18 cellular contexts compared by ENCODE assay signal in the genomic region with DNA sequence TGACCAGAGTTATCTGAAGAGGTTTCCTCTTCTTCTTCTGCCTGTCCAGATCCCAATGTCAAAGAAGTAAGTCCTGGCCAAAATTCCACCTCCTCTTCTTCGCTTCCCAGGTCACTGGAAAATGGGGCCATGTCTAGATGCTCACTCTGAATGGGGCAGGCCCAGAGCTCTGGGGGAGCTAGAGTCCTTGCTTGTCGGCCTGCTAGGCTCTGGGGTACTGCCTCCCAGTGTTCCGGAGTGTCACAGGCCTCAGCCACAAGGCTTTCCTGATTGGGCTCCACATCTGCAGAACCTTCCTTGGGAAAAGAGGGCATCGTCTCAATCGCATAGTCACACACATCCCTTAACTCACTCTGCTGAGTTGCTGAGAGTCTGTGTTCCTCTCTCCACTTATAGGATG. TPM values are rescaled to one million over a fixed set of nuclear protein-coding genes. Genes with fewer than 3 reads are reported as not detected.
DNase-seq lines count a peak whose midpoint lies in the region; ATAC-seq, FAIRE-seq and TF ChIP-seq lines count a peak whose summit lies in the region.
"Not testable (repeated sequence)": the region's sequence is repeated elsewhere in the genome, so short reads cannot be mapped to it uniquely, and the experiment has no call there.
"Had no signal": no experiment of that assay in that cellular context is flagged by ENCODE, and none has a peak within 500 bp of the region (broad histone marks: within the 10 kb centered on the region; RNA-seq: fewer than 3 reads in every experiment).

No MANE protein-coding gene starts in this region.

- not testable (repeated sequence) for H3K27me3 Mint-ChIP-seq in stimulated activated memory B cell treated with anti-CD40 and anti-IgM and Interleukin-4, amounts not matched to agents 10 μg/mL and 1 μg/mL and 100 μg/mL, for 72 hours; stimulated activated naive CD8-positive, alpha-beta T cell treated with anti-CD3 and anti-CD28 coated beads, Interleukin-15, amount 100 ng/mL, for 72 hours

- not testable (repeated sequence) for DNase-seq in K562 (ENCODE audit: extremely low read depth in 1 of 4, low spot score in 3 of 4); stimulated activated effector memory CD8-positive, alpha-beta T cell treated with anti-CD3 and anti-CD28 coated beads, Interleukin-12 subunit alpha, Interleukin-12 subunit beta, amount 100 ng/mL, for 72 hours (ENCODE audit: low spot score in 2 of 2); stimulated activated naive CD8-positive, alpha-beta T cell treated with anti-CD3 and anti-CD28 coated beads, Interleukin-15, amount 100 ng/mL, for 72 hours

- not testable (repeated sequence) for TF ChIP-seq POLR2A in K562 (conservative IDR thresholded peaks at IDR 0.05)

- H3K4me2 ChIP-seq in K562 (ENCODE audit: insufficient read depth, low read length): not testable (repeated sequence)

- in situ Hi-C loops in K562 (cut with MboI): not testable (repeated sequence)

- H3K4me1 ChIP-seq in K562 (replicated peaks in 1 of 2; ENCODE audit: control insufficient read depth in 2 of 2, insufficient read depth in 2 of 2, low read length in 2 of 2): not testable (repeated sequence)

- BruUV-seq in K562 (replicated peaks; lab: Mats Ljungman, UMichigan): not testable (repeated sequence)

- not testable (repeated sequence) for H3K4me1 Mint-ChIP-seq in stimulated activated effector memory CD8-positive, alpha-beta T cell treated with anti-CD3 and anti-CD28 coated beads, Interleukin-12 subunit alpha, Interleukin-12 subunit beta, amount 100 ng/mL, for 72 hours; stimulated activated memory B cell treated with anti-CD40 and anti-IgM and Interleukin-4, amounts not matched to agents 10 μg/mL and 1 μg/mL and 100 μg/mL, for 72 hours; stimulated activated naive CD8-positive, alpha-beta T cell treated with anti-CD3 and anti-CD28 coated beads, Interleukin-15, amount 100 ng/mL, for 72 hours

- not testable (repeated sequence) for H3K27me3 ChIP-seq in K562 (ENCODE audit: control insufficient read depth in 2 of 2, insufficient read depth in 2 of 2, low read length in 2 of 2)

- H3K79me2 ChIP-seq in K562 (ENCODE audit: control insufficient read depth, insufficient read depth, low read length): not testable (repeated sequence)

- ATAC-seq in K562: peak; percentile 50; the same call in 2 of the 3 replicates
- ATAC-seq in stimulated activated effector memory CD8-positive, alpha-beta T cell treated with anti-CD3 and anti-CD28 coated beads, Interleukin-12 subunit alpha, Interleukin-12 subunit beta, amount 100 ng/mL, for 72 hours: peak; percentile 31
- peak; percentile 44 for ATAC-seq in stimulated activated memory B cell treated with anti-CD40 and anti-IgM and Interleukin-4, amounts not matched to agents 10 μg/mL and 1 μg/mL and 100 μg/mL, for 72 hours
- peak; percentile 31 for ATAC-seq in stimulated activated naive CD8-positive, alpha-beta T cell treated with anti-CD3 and anti-CD28 coated beads, Interleukin-15, amount 100 ng/mL, for 72 hours

- H3K9ac ChIP-seq in K562 (ENCODE audit: insufficient read depth in 1 of 2, low read depth in 2 of 2, low read length in 2 of 2): not testable (repeated sequence)

- intact Hi-C loops in K562 (cut with micrococcal nuclease): not testable (repeated sequence)

- H3K27ac Mint-ChIP-seq in stimulated activated effector memory CD8-positive, alpha-beta T cell treated with anti-CD3 and anti-CD28 coated beads, Interleukin-12 subunit alpha, Interleukin-12 subunit beta, amount 100 ng/mL, for 72 hours; stimulated activated memory B cell treated with anti-CD40 and anti-IgM and Interleukin-4, amounts not matched to agents 10 μg/mL and 1 μg/mL and 100 μg/mL, for 72 hours; stimulated activated naive CD8-positive, alpha-beta T cell treated with anti-CD3 and anti-CD28 coated beads, Interleukin-15, amount 100 ng/mL, for 72 hours: not testable (repeated sequence)

- not testable (repeated sequence) for TF ChIP-seq CTCF in K562 (IDR thresholded peaks at IDR 0.05 in 2 of 3, conservative IDR thresholded peaks at IDR 0.05 in 1 of 3; ENCODE audit: insufficient read depth in 2 of 3, low read depth in 1 of 3, low read length in 3 of 3)

- H3K4me3 ChIP-seq in K562: not testable (repeated sequence)

- not testable (repeated sequence) for H3K9me3 Mint-ChIP-seq in stimulated activated effector memory CD8-positive, alpha-beta T cell treated with anti-CD3 and anti-CD28 coated beads, Interleukin-12 subunit alpha, Interleukin-12 subunit beta, amount 100 ng/mL, for 72 hours; stimulated activated memory B cell treated with anti-CD40 and anti-IgM and Interleukin-4, amounts not matched to agents 10 μg/mL and 1 μg/mL and 100 μg/mL, for 72 hours; stimulated activated naive CD8-positive, alpha-beta T cell treated with anti-CD3 and anti-CD28 coated beads, Interleukin-15, amount 100 ng/mL, for 72 hours

- H3K36me3 ChIP-seq in K562 (ENCODE audit: control insufficient read depth, insufficient read depth, low read length): not testable (repeated sequence)

- H2AFZ ChIP-seq in K562 (ENCODE audit: low read depth, low read length): not testable (repeated sequence)

- TF ChIP-seq RAD21 in K562 (CRISPR knock-in tag; conservative IDR thresholded peaks at IDR 0.05 in 1 of 2, IDR thresholded peaks at IDR 0.05 in 1 of 2): not testable (repeated sequence)

- not testable (repeated sequence) for H4K20me1 ChIP-seq in K562 (replicated peaks; ENCODE audit: control insufficient read depth, insufficient read depth, low read length)

- POLR2A ChIA-PET in K562 (lab: Yijun Ruan, JAX): not testable (repeated sequence)

- CTCF ChIA-PET in K562 (lab: Yijun Ruan, JAX; ENCODE audit: low intra/inter-chr PET ratio): not testable (repeated sequence)

- not testable (repeated sequence) for TF ChIP-seq EP300 in K562 (IDR thresholded peaks at IDR 0.05; ENCODE audit: low read length)

- not testable (repeated sequence) for H3K9me3 ChIP-seq in K562 (replicated peaks; ENCODE audit: control insufficient read depth, insufficient read depth, low read depth, low read length)

- not testable (repeated sequence) for H3K9me1 ChIP-seq in K562 (ENCODE audit: control insufficient read depth, insufficient read depth, low read length)

- H3K36me3 Mint-ChIP-seq in stimulated activated effector memory CD8-positive, alpha-beta T cell treated with anti-CD3 and anti-CD28 coated beads, Interleukin-12 subunit alpha, Interleukin-12 subunit beta, amount 100 ng/mL, for 72 hours; stimulated activated memory B cell treated with anti-CD40 and anti-IgM and Interleukin-4, amounts not matched to agents 10 μg/mL and 1 μg/mL and 100 μg/mL, for 72 hours: not testable (repeated sequence)

- H3K4me3 Mint-ChIP-seq in stimulated activated effector memory CD8-positive, alpha-beta T cell treated with anti-CD3 and anti-CD28 coated beads, Interleukin-12 subunit alpha, Interleukin-12 subunit beta, amount 100 ng/mL, for 72 hours; stimulated activated memory B cell treated with anti-CD40 and anti-IgM and Interleukin-4, amounts not matched to agents 10 μg/mL and 1 μg/mL and 100 μg/mL, for 72 hours; stimulated activated naive CD8-positive, alpha-beta T cell treated with anti-CD3 and anti-CD28 coated beads, Interleukin-15, amount 100 ng/mL, for 72 hours: not testable (repeated sequence)

- no CpG with 5 or more reads among the region's 5 CpGs for WGBS in K562 (ENCODE audit: insufficient coverage, low coverage, missing lambda C conversion rate)

- FAIRE-seq in K562 (lab: Jason Lieb, UNC): not testable (repeated sequence)

- not testable (repeated sequence) for H3K27ac ChIP-seq in K562 (ENCODE audit: extremely low read depth, low read depth, low read length)

RNA-seq across cellular contexts. Expression of gene CTAGE4, which starts 4.6 kb away (rescaled TPM):
- total RNA-seq in K562 (2011; cell fraction: chromatin; rRNA removed; ENCODE audit: low replicate concordance): 0.18 TPM in 1 of 2 replicates, not detected in the other
- total RNA-seq in K562 (2011; cell fraction: nucleolus; rRNA removed): not detected in 2 replicates
- total RNA-seq in K562 (2011; cell fraction: nucleoplasm; rRNA removed): not detected in 2 replicates
- not detected in 2 replicates for total RNA-seq in K562 (2014; rRNA removed)
- not detected in 2 replicates for total RNA-seq in K562 (2014; rRNA removed; fragmentation: Illumina TruSeq; extraction: Trizol)
- 0.04 TPM in 1 of 2 replicates, not detected in the other for total RNA-seq in K562 (2015; rRNA removed; fragmentation: Illumina TruSeq; extraction: Trizol)
- 0.07 TPM in 1 of 2 replicates, not detected in the other for total RNA-seq in K562 (2021)
- polyA plus RNA-seq in K562 (2011; rRNA removed): 0.08 and 0.17 TPM in 2 replicates
- not detected in 2 replicates for polyA plus RNA-seq in K562 (2011; cell fraction: cytosol; rRNA removed)
- 0.07 and 0.11 TPM in 2 replicates for polyA plus RNA-seq in K562 (2011; cell fraction: nucleus; rRNA removed)
- 0.06 TPM in 1 of 2 replicates, not detected in the other for polyA plus RNA-seq in K562 (2012)
- not detected in 2 replicates for polyA plus RNA-seq in K562 (2014; fragmentation: Illumina TruSeq; extraction: Trizol)
- not detected for polyA plus RNA-seq in K562 (2014; fragmentation: Nextera tagmentation; extraction: Ambion mirVana)
- polyA plus RNA-seq in K562 (2014; rRNA removed): 0.07 TPM in 1 of 2 replicates, not detected in the other
- polyA minus RNA-seq in K562 (2011; rRNA and poly(A)+ RNA removed): not detected in 2 replicates
- not detected in 2 replicates for polyA minus RNA-seq in K562 (2011; cell fraction: cytosol; rRNA and poly(A)+ RNA removed)
- 0.40 TPM in 1 of 2 replicates, not detected in the other for polyA minus RNA-seq in K562 (2011; cell fraction: nucleus; rRNA and poly(A)+ RNA removed)
- total RNA-seq: A172, A673, B cell, Caco-2 had no signal
- polyA plus RNA-seq: AG04450, CD14-positive monocyte had no signal

RNA-seq across cellular contexts. Expression of gene ARHGEF35, which starts 7.8 kb away (rescaled TPM):
- 0.46 and 1.7 TPM in 2 replicates for total RNA-seq in K562 (2011; cell fraction: chromatin; rRNA removed; ENCODE audit: low replicate concordance)
- total RNA-seq in K562 (2011; cell fraction: nucleolus; rRNA removed): 0.33 and 0.39 TPM in 2 replicates
- 0.51 and 1.6 TPM in 2 replicates for total RNA-seq in K562 (2011; cell fraction: nucleoplasm; rRNA removed)
- not detected in 2 replicates for total RNA-seq in K562 (2014; rRNA removed)
- 0.22 and 0.36 TPM in 2 replicates for total RNA-seq in K562 (2014; rRNA removed; fragmentation: Illumina TruSeq; extraction: Trizol)
- total RNA-seq in K562 (2015; rRNA removed; fragmentation: Illumina TruSeq; extraction: Trizol): 0.30 and 0.33 TPM in 2 replicates
- 0.22 and 0.49 TPM in 2 replicates for total RNA-seq in K562 (2021)
- polyA plus RNA-seq in K562 (2011; rRNA removed): 0.39 and 0.59 TPM in 2 replicates
- 0.07 and 0.10 TPM in 2 replicates for polyA plus RNA-seq in K562 (2011; cell fraction: cytosol; rRNA removed)
- polyA plus RNA-seq in K562 (2011; cell fraction: nucleus; rRNA removed): 0.08 and 0.11 TPM in 2 replicates
- polyA plus RNA-seq in K562 (2012): 0.27 and 0.35 TPM in 2 replicates
- 0.21 TPM in 2 replicates for polyA plus RNA-seq in K562 (2014; fragmentation: Illumina TruSeq; extraction: Trizol)
- not detected for polyA plus RNA-seq in K562 (2014; fragmentation: Nextera tagmentation; extraction: Ambion mirVana)
- 0.16 TPM in 1 of 2 replicates, not detected in the other for polyA plus RNA-seq in K562 (2014; rRNA removed)
- polyA minus RNA-seq in K562 (2011; rRNA and poly(A)+ RNA removed): 0.12 and 0.56 TPM in 2 replicates
- polyA minus RNA-seq in K562 (2011; cell fraction: cytosol; rRNA and poly(A)+ RNA removed): 0.57 TPM in 1 of 2 replicates, not detected in the other
- polyA minus RNA-seq in K562 (2011; cell fraction: nucleus; rRNA and poly(A)+ RNA removed): 0.94 and 1.2 TPM in 2 replicates
- total RNA-seq: A172 had no signal

RNA-seq across cellular contexts. Expression of gene OR2A42, which starts 51.6 kb away (rescaled TPM):
- total RNA-seq in K562 (2011; cell fraction: chromatin; rRNA removed; ENCODE audit: low replicate concordance): not detected in 2 replicates
- not detected in 2 replicates for total RNA-seq in K562 (2011; cell fraction: nucleolus; rRNA removed)
- not detected in 2 replicates for total RNA-seq in K562 (2011; cell fraction: nucleoplasm; rRNA removed)
- total RNA-seq in K562 (2014; rRNA removed): not detected in 2 replicates
- total RNA-seq in K562 (2014; rRNA removed; fragmentation: Illumina TruSeq; extraction: Trizol): not detected in 2 replicates
- not detected in 2 replicates for total RNA-seq in K562 (2015; rRNA removed; fragmentation: Illumina TruSeq; extraction: Trizol)
- not detected in 2 replicates for total RNA-seq in K562 (2021)
- polyA plus RNA-seq in K562 (2011; rRNA removed): not detected in 2 replicates
- not detected in 2 replicates for polyA plus RNA-seq in K562 (2011; cell fraction: cytosol; rRNA removed)
- not detected in 2 replicates for polyA plus RNA-seq in K562 (2011; cell fraction: nucleus; rRNA removed)
- not detected in 2 replicates for polyA plus RNA-seq in K562 (2012)
- not detected in 2 replicates for polyA plus RNA-seq in K562 (2014; fragmentation: Illumina TruSeq; extraction: Trizol)
- not detected for polyA plus RNA-seq in K562 (2014; fragmentation: Nextera tagmentation; extraction: Ambion mirVana)
- not detected in 2 replicates for polyA plus RNA-seq in K562 (2014; rRNA removed)
- polyA minus RNA-seq in K562 (2011; rRNA and poly(A)+ RNA removed): not detected in 2 replicates
- not detected in 2 replicates for polyA minus RNA-seq in K562 (2011; cell fraction: cytosol; rRNA and poly(A)+ RNA removed)
- not detected in 2 replicates for polyA minus RNA-seq in K562 (2011; cell fraction: nucleus; rRNA and poly(A)+ RNA removed)
- total RNA-seq: A172; Caco-2; Calu3; CD4-positive, alpha-beta memory T cell; CD4-positive, alpha-beta T cell; CD8-positive, alpha-beta memory T cell; CD8-positive, alpha-beta T cell; Daoy had no signal
- polyA plus RNA-seq: A549; AG04450; BJ; CD14-positive monocyte; CD4-positive, alpha-beta memory T cell; CD8-positive, alpha-beta memory T cell had no signal
